Comparison of ENCODE assay signal across 9 cellular contexts in genomic region chr1:218459450-218459849, GRCh38.
DNase-seq lines count a peak whose midpoint lies in the region; ATAC-seq and TF ChIP-seq lines count a peak whose summit lies in the region.
"Had no signal": no experiment of that assay in that cellular context is flagged by ENCODE, and none has a peak within 500 bp of the region (broad histone marks: within the 10 kb centered on the region; RNA-seq: fewer than 3 reads in every experiment).

No MANE protein-coding gene starts in this region.

- H3K18ac ChIP-seq in trophoblast cell (ENCODE audit: low read length), result no peak overlapping the region

- H3K27me3 ChIP-seq in AG04450 (ENCODE audit: control insufficient read depth, insufficient read depth, low read length) (no peaks in the 10 kb centered on the region), adipocyte (replicated peaks; ENCODE audit: control insufficient read depth, insufficient read depth, low read length) (no peaks in the 10 kb centered on the region), gastroesophageal sphincter (no peaks in the 10 kb centered on the region), trophoblast cell (ENCODE audit: insufficient read depth, low read length) (no peaks in the 10 kb centered on the region)
- no peaks in the 10 kb centered on the region for H3K27me3 ChIP-seq in CD8-positive, alpha-beta T cell (ENCODE audit: insufficient read depth, low read length)

- H3K27ac ChIP-seq in AG04450 (ENCODE audit: low read depth, low read length) (peak overlapping the region; percentile 43), gastroesophageal sphincter (peak overlapping the region; percentile 71 to 87 (median 83)), trophoblast cell (ENCODE audit: low read depth, low read length) (peak overlapping the region; percentile 71)
- H3K27ac ChIP-seq in CD8-positive, alpha-beta T cell (ENCODE audit: low read depth, low read length), result no peak overlapping the region

- H4K91ac ChIP-seq in trophoblast cell (ENCODE audit: low read depth, low read length), result peak overlapping the region; percentile 84

- TF ChIP-seq CTCF in AG04450 (IDR thresholded peaks at IDR 0.05; ENCODE audit: low read depth, low read length) (no peak), gastroesophageal sphincter (IDR thresholded peaks at IDR 0.05) (no peak)
- TF ChIP-seq CTCF in CD8-positive, alpha-beta T cell (IDR thresholded peaks at IDR 0.05), result no peak

- H3K27ac Mint-ChIP-seq in CD8-positive, alpha-beta T cell, result no peak overlapping the region
- H3K27ac Mint-ChIP-seq: T-helper 17 cell had no signal

- no peak for TF ChIP-seq POLR2A in gastroesophageal sphincter (IDR thresholded peaks at IDR 0.05)

- ATAC-seq in gastroesophageal sphincter, result no peak
- no peak for ATAC-seq in CD8-positive, alpha-beta T cell
- ATAC-seq: T-helper 17 cell had no signal

- no peak overlapping the region for H3K4me3 Mint-ChIP-seq in CD8-positive, alpha-beta T cell
- H3K4me3 Mint-ChIP-seq: T-helper 17 cell had no signal

- POLR2A ChIA-PET in AG04450 (lab: Yijun Ruan, JAX), result no interaction called here
- POLR2A ChIA-PET in CD8-positive, alpha-beta T cell (lab: Charles Lee), result no interaction called here

- peak overlapping the region; percentile 54 for H2BK5ac ChIP-seq in trophoblast cell (ENCODE audit: low read depth, low read length, poor library complexity)

- H3K4me2 ChIP-seq in trophoblast cell (ENCODE audit: low read length), result peak overlapping the region; percentile 49

- TF ChIP-seq EP300 in gastroesophageal sphincter (IDR thresholded peaks at IDR 0.05), result no peak

- DNase-seq in AG04450 (ENCODE audit: low read depth, low spot score) (no peak), adipocyte (ENCODE audit: low read depth) (peak; percentile 3), trophoblast cell (no peak), SKM-1 (lab: John Stamatoyannopoulos, UW; ENCODE audit: unreplicated experiment) (no peak), NCI-H524 treated with DMSO at 0.1 percent for 48 hours (lab: John Stamatoyannopoulos, UW) (no peak), NCI-H510A (lab: John Stamatoyannopoulos, UW) (no peak)
- no peak for DNase-seq in CD8-positive, alpha-beta T cell
- DNase-seq: T-helper 17 cell had no signal

- no peaks in the 10 kb centered on the region for H3K9me3 ChIP-seq in AG04450 (ENCODE audit: control insufficient read depth, insufficient read depth, low read length)
- no peaks in the 10 kb centered on the region for H3K9me3 ChIP-seq in adipocyte (ENCODE audit: control insufficient read depth, low read length)
- H3K9me3 ChIP-seq in gastroesophageal sphincter, result no peaks in the 10 kb centered on the region
- H3K9me3 ChIP-seq in trophoblast cell (ENCODE audit: insufficient read depth, low read depth, low read length), result no peaks in the 10 kb centered on the region
- H3K9me3 ChIP-seq in CD8-positive, alpha-beta T cell (ENCODE audit: low read length), result no peaks in the 10 kb centered on the region

- intact Hi-C loops in CD8-positive, alpha-beta T cell (cut with DNase I, micrococcal nuclease), result no loop called here

- no peaks in the 10 kb centered on the region for H3K27me3 Mint-ChIP-seq in CD8-positive, alpha-beta T cell (ENCODE audit: low read depth)

- peak overlapping the region; percentile 46 for H2BK12ac ChIP-seq in trophoblast cell (ENCODE audit: low read length)

- H3K4me1 ChIP-seq in adipocyte (ENCODE audit: control insufficient read depth, insufficient read depth, low read length) (peaks cover 28% of the 10 kb centered on the region), gastroesophageal sphincter (peaks cover 17 to 51% (median 21%) of the 10 kb centered on the region in 3 donors), trophoblast cell (ENCODE audit: control insufficient read depth in 1 of 2, insufficient read depth in 2 of 2, low read length in 2 of 2) (peaks cover 2 to 15% of the 10 kb centered on the region in 2 experiments)
- H3K4me1 ChIP-seq in CD8-positive, alpha-beta T cell (ENCODE audit: insufficient read depth, low read length), result no peaks in the 10 kb centered on the region

- peak overlapping the region; percentile 78 for H2BK120ac ChIP-seq in trophoblast cell (ENCODE audit: insufficient read depth, low read length, poor library complexity)

- no peak overlapping the region for H3K23ac ChIP-seq in trophoblast cell (ENCODE audit: low read length)

- no peaks in the 10 kb centered on the region for H3K4me1 Mint-ChIP-seq in CD8-positive, alpha-beta T cell (ENCODE audit: low read depth)
- H3K4me1 Mint-ChIP-seq: T-helper 17 cell had no signal

- CTCF ChIA-PET in AG04450 (lab: Charles Lee), result interaction anchor here (0.6 kb wide), 1 partner anchor 159 kb away, joined by 3 read pairs; no protein-coding TSS in a partner anchor
- CTCF ChIA-PET in CD8-positive, alpha-beta T cell (lab: Charles Lee), result no interaction called here

- peak overlapping the region; percentile 52 for H3K9ac ChIP-seq in adipocyte (ENCODE audit: low read length)
- H3K9ac ChIP-seq in trophoblast cell (ENCODE audit: low read length), result no peak overlapping the region

- peak overlapping the region; percentile 50 for H4K8ac ChIP-seq in trophoblast cell (ENCODE audit: low read depth, low read length)

- no peak overlapping the region for H2AFZ ChIP-seq in trophoblast cell (ENCODE audit: insufficient read depth, low read length, poor library complexity)

- H3K4me3 ChIP-seq in AG04450 (ENCODE audit: low read depth, low read length) (no peak overlapping the region), adipocyte (ENCODE audit: low read length) (peak overlapping the region; percentile 47), gastroesophageal sphincter (no peak overlapping the region), trophoblast cell (ENCODE audit: low read depth, low read length) (no peak overlapping the region)
- H3K4me3 ChIP-seq in CD8-positive, alpha-beta T cell (ENCODE audit: low read depth, low read length), result no peak overlapping the region

- H2AK5ac ChIP-seq in trophoblast cell (ENCODE audit: low read length), result peak overlapping the region; percentile 67

- peak overlapping the region; percentile 39 for H3K4ac ChIP-seq in trophoblast cell (ENCODE audit: low read depth, low read length)

- H3K9me3 Mint-ChIP-seq in CD8-positive, alpha-beta T cell, result no peaks in the 10 kb centered on the region

- WGBS in gastroesophageal sphincter (ENCODE audit: low coverage in 1 of 2), 2 donors, result 39 to 43% methylated on average over 8 of the region's 8 CpGs
- WGBS in trophoblast cell (ENCODE audit: extremely low coverage, insufficient coverage, insufficient read length), result no CpG with 5 or more reads among the region's 8 CpGs

- peaks cover 10% of the 10 kb centered on the region for H3K79me1 ChIP-seq in trophoblast cell (ENCODE audit: low read length)

- H3K36me3 Mint-ChIP-seq in CD8-positive, alpha-beta T cell, result no peaks in the 10 kb centered on the region

- no peaks in the 10 kb centered on the region for H3K79me2 ChIP-seq in trophoblast cell (ENCODE audit: control insufficient read depth, insufficient read depth, low read length, poor library complexity)

- H3K36me3 ChIP-seq in adipocyte (ENCODE audit: control insufficient read depth, insufficient read depth, low read length, severe bottlenecking) (no peaks in the 10 kb centered on the region), gastroesophageal sphincter (no peaks in the 10 kb centered on the region), trophoblast cell (ENCODE audit: control insufficient read depth in 1 of 2, insufficient read depth in 2 of 2, low read length in 2 of 2) (no peaks in the 10 kb centered on the region)
- no peaks in the 10 kb centered on the region for H3K36me3 ChIP-seq in CD8-positive, alpha-beta T cell (ENCODE audit: insufficient read depth, low read length)

- no peak overlapping the region for H3K14ac ChIP-seq in trophoblast cell (ENCODE audit: low read length)

- no peak overlapping the region for H4K12ac ChIP-seq in trophoblast cell (ENCODE audit: low read depth, low read length)
